8 cellular contexts compared by ENCODE assay signal in the genomic region with DNA sequence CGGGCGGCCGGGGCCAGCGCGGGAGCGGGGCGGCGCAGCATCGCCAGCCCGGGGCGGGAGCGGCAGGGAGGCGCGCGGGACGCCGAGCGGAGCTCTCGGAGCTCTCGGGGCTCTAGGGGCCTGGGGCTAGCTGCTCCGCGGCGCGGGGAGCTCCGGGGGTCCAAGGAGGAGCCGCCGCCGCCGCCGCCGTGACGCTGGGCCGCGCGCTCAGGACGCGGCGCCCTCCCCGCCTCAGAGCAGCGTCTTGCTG. TPM values are rescaled to one million over a fixed set of nuclear protein-coding genes. Genes with fewer than 3 reads are reported as not detected.
A peak's percentile ranks its signal among the peaks of the same experiment; 100 is the strongest.
DNase-seq lines count a peak whose midpoint lies in the region; ATAC-seq, FAIRE-seq and TF ChIP-seq lines count a peak whose summit lies in the region.

No MANE protein-coding gene starts in this region.

- 0% methylated on average over 9 of the region's 40 CpGs; no CpG with 5 or more reads in 1 of the 2 donors for WGBS in tibial nerve, 2 donors

- peak overlapping the region; percentile 83 to 94 (median 90) for H3K27ac ChIP-seq in tibial nerve

- H3K36me3 ChIP-seq in GM06990 (ENCODE audit: control insufficient read depth, insufficient read depth, low read length) (no peaks in the 10 kb centered on the region), kidney epithelial cell (ENCODE audit: control insufficient read depth, insufficient read depth, low read length) (no peaks in the 10 kb centered on the region), tibial nerve (no peaks in the 10 kb centered on the region)

- no peak for DNase-seq in GM06990 (ENCODE audit: extremely low read depth, insufficient read length)
- DNase-seq in activated naive CD4-positive, alpha-beta T cell treated with anti-CD3 and anti-CD28 coated beads, Interleukin-2, amount 50 U/mL, for 72 hours (ENCODE audit: low spot score in 2 of 2): no peak
- DNase-seq in kidney epithelial cell (ENCODE audit: low read depth): no peak
- no peak for DNase-seq in tibial nerve (ENCODE audit: low spot score in 2 of 2)
- no peak for DNase-seq in NCI-H146 (lab: John Stamatoyannopoulos, UW)
- no peak for DNase-seq in D721Med (ENCODE audit: insufficient read length, low spot score)
- DNase-seq in T-helper 9 cell: no peak

- no peak for TF ChIP-seq CTCF in GM06990 (IDR thresholded peaks at IDR 0.05; ENCODE audit: insufficient read depth, low read length, poor library complexity, severe bottlenecking)
- no peak for TF ChIP-seq CTCF in kidney epithelial cell (IDR thresholded peaks at IDR 0.05; ENCODE audit: insufficient read depth, low read length, poor library complexity, severe bottlenecking)
- TF ChIP-seq CTCF in tibial nerve (IDR thresholded peaks at IDR 0.05): no peak
- TF ChIP-seq CTCF in D721Med (IDR thresholded peaks at IDR 0.05; ENCODE audit: insufficient read depth, missing control alignments): no peak

- H3K9me3 ChIP-seq in tibial nerve: no peaks in the 10 kb centered on the region

- no peaks in the 10 kb centered on the region for H3K9me3 Mint-ChIP-seq in activated naive CD4-positive, alpha-beta T cell treated with anti-CD3 and anti-CD28 coated beads, Interleukin-2, amount 50 U/mL, for 72 hours

- H3K27me3 ChIP-seq in GM06990 (replicated peaks; ENCODE audit: control insufficient read depth, insufficient read depth, low read length) (no peaks in the 10 kb centered on the region), kidney epithelial cell (ENCODE audit: control insufficient read depth, insufficient read depth, low read length) (no peaks in the 10 kb centered on the region), tibial nerve (no peaks in the 10 kb centered on the region)

- TF ChIP-seq POLR2A in tibial nerve (IDR thresholded peaks at IDR 0.05): peak; percentile 24 to 59

- no peak for TF ChIP-seq EP300 in tibial nerve (IDR thresholded peaks at IDR 0.05)

- H3K36me3 Mint-ChIP-seq in activated naive CD4-positive, alpha-beta T cell treated with anti-CD3 and anti-CD28 coated beads, Interleukin-2, amount 50 U/mL, for 72 hours: peaks cover 7 to 10% of the 10 kb centered on the region in 2 donors

- H3K4me3 ChIP-seq in GM06990 (replicated peaks; ENCODE audit: low read depth, low read length) (peak overlapping the region; percentile 79), kidney epithelial cell (ENCODE audit: low read depth, low read length) (peak overlapping the region; percentile 93), tibial nerve (peak overlapping the region in 3 of 4 donors; percentile 81 to 91 (median 90))

- H3K27ac Mint-ChIP-seq in activated naive CD4-positive, alpha-beta T cell treated with anti-CD3 and anti-CD28 coated beads, Interleukin-2, amount 50 U/mL, for 72 hours: no peak overlapping the region

- ATAC-seq in HG02798 (IDR thresholded peaks at IDR 0.05; ENCODE audit: poor library complexity, unreplicated experiment): peak; percentile 22
- peak; percentile 34 to 42 for ATAC-seq in activated naive CD4-positive, alpha-beta T cell treated with anti-CD3 and anti-CD28 coated beads, Interleukin-2, amount 50 U/mL, for 72 hours

- peaks cover 0 to 48% (median 25%) of the 10 kb centered on the region in 4 donors for H3K4me1 ChIP-seq in tibial nerve

- no peak for FAIRE-seq in D721Med (lab: Jason Lieb, UNC)

RNA-seq across cellular contexts. Expression of a gene that starts 0.1 kb away (rescaled TPM):
- total RNA-seq in activated naive CD4-positive, alpha-beta T cell treated with anti-CD3 and anti-CD28 coated beads, Interleukin-2, amount 50 U/mL, for 72 hours: 10 to 100 TPM; 15.6 to 43.3 TPM
- total RNA-seq in kidney epithelial cell (115 TPM in 2 replicates), tibial nerve (10 to 100 TPM; 60.9 to 90.6 (median 72.5) TPM)
